Comparison of ENCODE assay signal across 8 cellular contexts in genomic region chr13:28532226-28533048, GRCh38. TPM values are rescaled to one million over a fixed set of nuclear protein-coding genes. Genes with fewer than 3 reads are reported as not detected.
DNase-seq lines count a peak whose midpoint lies in the region; ATAC-seq, FAIRE-seq and TF ChIP-seq lines count a peak whose summit lies in the region.

No MANE protein-coding gene starts in this region.

- no peaks in the 10 kb centered on the region for H3K79me2 ChIP-seq in keratinocyte (ENCODE audit: control insufficient read depth, insufficient read depth, low read length)

- H3K4me3 Mint-ChIP-seq in MCF 10A (ENCODE audit: unreplicated experiment): no peak overlapping the region
- H3K4me3 Mint-ChIP-seq in stimulated activated naive CD8-positive, alpha-beta T cell treated with anti-CD3 and anti-CD28 coated beads, Interleukin-15, Interleukin-2, amounts not matched to agents 100 ng/mL and 50 ng/mL, for 24 hours: peak overlapping the region; percentile 55

- no peak overlapping the region for H3K9ac ChIP-seq in keratinocyte (ENCODE audit: control insufficient read depth, extremely low read depth, insufficient read depth, low read length)

- in situ Hi-C loops in astrocyte of the cerebellum (cut with HindIII; ENCODE audit: low sequenced_read_pairs): no loop called here

- peak overlapping the region; percentile 78 for H3K4me2 ChIP-seq in keratinocyte (ENCODE audit: control insufficient read depth, extremely low read depth, insufficient read depth, low read depth, low read length)

- BruUV-seq in MCF 10A (replicated peaks; lab: Mats Ljungman, UMichigan): no TSS peak

- no peak for TF ChIP-seq POLR2A in breast epithelium (IDR thresholded peaks at IDR 0.05)

- H3K4me1 Mint-ChIP-seq in MCF 10A (ENCODE audit: insufficient read depth, unreplicated experiment): no peaks in the 10 kb centered on the region
- peaks cover 6% of the 10 kb centered on the region for H3K4me1 Mint-ChIP-seq in stimulated activated naive CD8-positive, alpha-beta T cell treated with anti-CD3 and anti-CD28 coated beads, Interleukin-15, Interleukin-2, amounts not matched to agents 100 ng/mL and 50 ng/mL, for 24 hours (ENCODE audit: low read depth)

- ATAC-seq in activated CD4-positive, CD25-positive, alpha-beta regulatory T cell treated with anti-CD3 and anti-CD28 coated beads, Interleukin-2, amount 50 U/mL, for 24 hours: no peak

- H2AFZ ChIP-seq in keratinocyte (ENCODE audit: control insufficient read depth, low read length): no peak overlapping the region

- H3K27me3 Mint-ChIP-seq in MCF 10A (ENCODE audit: insufficient read depth, unreplicated experiment): no peaks in the 10 kb centered on the region
- peaks cover 46% of the 10 kb centered on the region for H3K27me3 Mint-ChIP-seq in stimulated activated naive CD8-positive, alpha-beta T cell treated with anti-CD3 and anti-CD28 coated beads, Interleukin-15, Interleukin-2, amounts not matched to agents 100 ng/mL and 50 ng/mL, for 24 hours

- CTCF ChIA-PET in MCF 10A (lab: Yijun Ruan, JAX): no interaction called here

- no peaks in the 10 kb centered on the region for H3K36me3 ChIP-seq in breast epithelium
- no peaks in the 10 kb centered on the region for H3K36me3 ChIP-seq in keratinocyte (ENCODE audit: control insufficient read depth in 2 of 2, extremely low read depth in 1 of 2, insufficient read depth in 2 of 2, low read length in 2 of 2)

- H3K36me3 Mint-ChIP-seq in MCF 10A (ENCODE audit: insufficient read depth, unreplicated experiment): no peaks in the 10 kb centered on the region
- peaks cover 4% of the 10 kb centered on the region for H3K36me3 Mint-ChIP-seq in stimulated activated naive CD8-positive, alpha-beta T cell treated with anti-CD3 and anti-CD28 coated beads, Interleukin-15, Interleukin-2, amounts not matched to agents 100 ng/mL and 50 ng/mL, for 24 hours (ENCODE audit: low read depth)

- POLR2A ChIA-PET in MCF 10A (lab: Yijun Ruan, JAX): no interaction called here

- no peak overlapping the region for H3K27ac Mint-ChIP-seq in MCF 10A (ENCODE audit: low read depth, unreplicated experiment)
- H3K27ac Mint-ChIP-seq in stimulated activated naive CD8-positive, alpha-beta T cell treated with anti-CD3 and anti-CD28 coated beads, Interleukin-15, Interleukin-2, amounts not matched to agents 100 ng/mL and 50 ng/mL, for 24 hours: no peak overlapping the region

- H3K4me1 ChIP-seq in breast epithelium (peaks cover 0 to 5% of the 10 kb centered on the region in 2 donors), keratinocyte (ENCODE audit: control insufficient read depth, extremely low read depth, insufficient read depth, low read length) (peaks cover 7% of the 10 kb centered on the region)

- no peaks in the 10 kb centered on the region for H3K9me1 ChIP-seq in keratinocyte (ENCODE audit: control insufficient read depth, extremely low read depth, insufficient read depth, low read length)

- H3K27me3 ChIP-seq in breast epithelium (peaks cover 0 to 9% of the 10 kb centered on the region in 2 donors), keratinocyte (ENCODE audit: control insufficient read depth, extremely low read depth, insufficient read depth, low read length) (peaks cover 43% of the 10 kb centered on the region)

- H4K20me1 ChIP-seq in keratinocyte (ENCODE audit: control insufficient read depth, extremely low read depth, insufficient read depth, low read length): no peaks in the 10 kb centered on the region

- H3K27ac ChIP-seq in breast epithelium (peak overlapping the region in 1 of 2 donors; percentile 74), keratinocyte (ENCODE audit: control insufficient read depth, insufficient read depth, low read length) (no peak overlapping the region)

- intact Hi-C loops in breast epithelium (cut with DNase I; ENCODE audit: low total_unique reads) (loop anchor here (10.0 kb wide), 1 partner anchor 92 kb away; no protein-coding TSS in a partner anchor), MCF 10A (cut with micrococcal nuclease) (no loop called here)

- no peaks in the 10 kb centered on the region for H3K9me3 ChIP-seq in breast epithelium
- no peaks in the 10 kb centered on the region for H3K9me3 ChIP-seq in keratinocyte (ENCODE audit: control insufficient read depth, low read depth, low read length)

- peak overlapping the region; percentile 42 to 71 (median 56) for H3K4me3 ChIP-seq in breast epithelium
- peak overlapping the region; percentile 41 for H3K4me3 ChIP-seq in astrocyte of the cerebellum (ENCODE audit: low read depth, low read length)
- H3K4me3 ChIP-seq in keratinocyte (ENCODE audit: control insufficient read depth in 2 of 3, extremely low read depth in 1 of 3, insufficient read depth in 2 of 3, low read depth in 1 of 3, low read length in 3 of 3): peak overlapping the region in 1 of 3 experiments; percentile 63

- no peak for TF ChIP-seq CTCF in breast epithelium (IDR thresholded peaks at IDR 0.05)
- no peak for TF ChIP-seq CTCF in MCF 10A (IDR thresholded peaks at IDR 0.05; ENCODE audit: unreplicated experiment)
- TF ChIP-seq CTCF in astrocyte of the cerebellum (IDR thresholded peaks at IDR 0.05; ENCODE audit: low read depth, low read length, missing control alignments): no peak
- no peak for TF ChIP-seq CTCF in keratinocyte (optimal IDR thresholded peaks at IDR 0.05 in 1 of 3, IDR thresholded peaks at IDR 0.05 in 1 of 3, conservative IDR thresholded peaks at IDR 0.05 in 1 of 3; ENCODE audit: extremely low read depth in 1 of 3, insufficient read depth in 2 of 3, low read length in 3 of 3)

- DNase-seq in breast epithelium (ENCODE audit: low spot score in 2 of 2) (no peak), MCF 10A (ENCODE audit: unreplicated experiment) (no peak), astrocyte of the cerebellum (ENCODE audit: low read depth) (no peak), keratinocyte (ENCODE audit: low read depth, low spot score) (no peak), RCC 7860 (ENCODE audit: low spot score) (no peak), globus pallidus (ENCODE audit: low spot score) (no peak)

- FAIRE-seq in keratinocyte (lab: Jason Lieb, UNC) (no peak), RCC 7860 (lab: Jason Lieb, UNC) (no peak)

- H3K9me3 Mint-ChIP-seq in MCF 10A (ENCODE audit: unreplicated experiment): no peaks in the 10 kb centered on the region
- no peaks in the 10 kb centered on the region for H3K9me3 Mint-ChIP-seq in stimulated activated naive CD8-positive, alpha-beta T cell treated with anti-CD3 and anti-CD28 coated beads, Interleukin-15, Interleukin-2, amounts not matched to agents 100 ng/mL and 50 ng/mL, for 24 hours

- dilution Hi-C loops in keratinocyte (cut with MboI; ENCODE audit: extremely low pct_ligation_motif_present, low sequenced_read_pairs): no loop called here

RNA-seq across cellular contexts. Expression of gene FLT1, which starts 37.5 kb away (rescaled TPM):
- total RNA-seq in breast epithelium (10 to 100 TPM; 17.0 to 44.6 (median 29.0) TPM), MCF 10A (2022) (not detected in 2 replicates)
- 0.01 to 0.21 TPM (median 0.02 TPM) in 3 replicates for polyA plus RNA-seq in keratinocyte
- polyA plus RNA-seq in keratinocyte (2011; ENCODE audit: low read depth): 0.05 TPM
- 0.02 TPM in 1 of 2 replicates, not detected in the other for polyA plus RNA-seq in keratinocyte (2011; cell fraction: cytosol; rRNA removed)
- 0.16 and 0.19 TPM in 2 replicates for polyA plus RNA-seq in keratinocyte (2011; cell fraction: nucleus; rRNA removed)
- polyA plus RNA-seq in keratinocyte (2012; ENCODE audit: low replicate concordance): 0.24 TPM in 1 of 2 replicates, not detected in the other
- polyA minus RNA-seq in keratinocyte: not detected in 3 replicates
- polyA minus RNA-seq in keratinocyte (2011; cell fraction: cytosol; rRNA and poly(A)+ RNA removed): not detected
- polyA minus RNA-seq in keratinocyte (2011; cell fraction: nucleus; rRNA and poly(A)+ RNA removed): 0.11 and 0.23 TPM in 2 replicates

Comparison
In these comparisons a context has a peak if more than half of its experiments do, and no peak if none do; other contexts are left out.
1. RNA of gene FLT1, which starts 37.5 kb away (total RNA-seq): 17.0 to 44.6 TPM in breast epithelium; not detected in MCF 10A; every median in the first group is over 10 times any median in the second.